In the genomic region with DNA sequence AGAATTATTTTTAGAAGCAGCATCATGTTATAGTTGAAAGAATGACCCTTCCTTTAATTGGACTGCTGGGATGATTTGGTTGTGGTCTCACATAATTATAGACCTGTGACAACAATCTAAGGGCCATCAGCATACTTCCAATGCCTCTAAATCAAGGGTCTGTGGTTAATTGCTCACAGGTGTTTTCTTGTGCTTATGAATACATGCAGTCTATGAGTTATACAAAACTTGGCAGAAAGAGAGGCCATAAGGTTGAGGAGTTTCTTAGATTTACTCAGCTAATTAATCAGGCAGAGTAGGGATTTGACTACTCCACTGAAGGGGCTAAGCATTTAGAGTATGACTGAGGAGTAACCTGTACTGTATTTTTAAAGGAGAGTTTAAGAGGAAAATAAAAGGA, we compare ENCODE assay signal across 18 cellular contexts. TPM values are rescaled to one million over a fixed set of nuclear protein-coding genes. Genes with fewer than 3 reads are reported as not detected.
A peak's percentile ranks its signal among the peaks of the same experiment; 100 is the strongest.
DNase-seq lines count a peak whose midpoint lies in the region; TF ChIP-seq lines count a peak whose summit lies in the region.
"Had no signal": no experiment of that assay in that cellular context is flagged by ENCODE, and none has a peak within 500 bp of the region (broad histone marks: within the 10 kb centered on the region; RNA-seq: fewer than 3 reads in every experiment).

No MANE protein-coding gene starts in this region.

- H3K27me3 ChIP-seq in Karpas-422 (ENCODE audit: low read length): 0 out of 2 replicates have a peak, but pooled peaks cover 3% of the 10 kb centered on the region
- H3K27me3 ChIP-seq: hepatocyte had no signal

- no peaks in the 10 kb centered on the region for H3K9me3 ChIP-seq in Karpas-422 (ENCODE audit: low read length)
- H3K9me3 ChIP-seq: HAP-1 had no signal

- H3K4me2 ChIP-seq in Karpas-422 (ENCODE audit: low read depth, low read length, poor library complexity, severe bottlenecking): no peak overlapping the region
- H3K4me2 ChIP-seq: hepatocyte had no signal

- no peaks in the 10 kb centered on the region for H4K20me1 ChIP-seq in Karpas-422 (ENCODE audit: insufficient read depth, low read depth, low read length)

- no peaks in the 10 kb centered on the region for H3K9me2 ChIP-seq in Karpas-422 (replicated peaks; ENCODE audit: insufficient read depth, low read length)

- H3K4me3 ChIP-seq in AG09309 (ENCODE audit: control insufficient read depth, low read depth, low read length): no peak overlapping the region
- H3K4me3 ChIP-seq in GM12865 (ENCODE audit: low read depth, low read length): no peak overlapping the region
- no peak overlapping the region for H3K4me3 ChIP-seq in astrocyte of the spinal cord (ENCODE audit: low read depth, low read length)
- H3K4me3 ChIP-seq in Karpas-422 (ENCODE audit: low read length): no peak overlapping the region
- H3K4me3 ChIP-seq: coronary artery, HAP-1, hepatocyte had no signal

- in situ Hi-C loops in astrocyte of the spinal cord (cut with HindIII; ENCODE audit: low sequenced_read_pairs): no loop called here

- H3K36me3 ChIP-seq in Karpas-422 (ENCODE audit: insufficient read depth, low read length): no peaks in the 10 kb centered on the region
- H3K36me3 ChIP-seq: HAP-1 had no signal

- no peaks in the 10 kb centered on the region for H3K79me2 ChIP-seq in Karpas-422 (ENCODE audit: low read length)
- H3K79me2 ChIP-seq: hepatocyte had no signal

- peak; percentile 40 for DNase-seq in AG09309 (ENCODE audit: low read depth)
- peak; percentile 51 for DNase-seq in GM12865 (ENCODE audit: low read depth)
- DNase-seq in NCI-H1417 (lab: John Stamatoyannopoulos, UW): peak; percentile 27 to 93 (median 49)
- DNase-seq in astrocyte of the spinal cord (ENCODE audit: low read depth, low spot score): peak; percentile 54
- no peak for DNase-seq in stimulated activated CD4-positive, alpha-beta T cell treated with anti-CD3 and anti-CD28 coated beads, Interleukin-4, amount 100 ng/mL, for 24 hours
- DNase-seq in Karpas-422: no peak
- DNase-seq in NOMO-1 treated with dmso at 0.1 percent for 144 hours (lab: John Stamatoyannopoulos, UW; ENCODE audit: unreplicated experiment): no peak
- no peak for DNase-seq in NCI-H187 treated with DMSO at 0.1 percent for 48 hours (lab: John Stamatoyannopoulos, UW)
- DNase-seq: activated CD8-positive, alpha-beta memory T cell treated with anti-CD3 and anti-CD28 coated beads, Interleukin-2, amount 50 U/mL, for 48 hours; amniotic stem cell; DMS53; naive thymus-derived CD8-positive, alpha-beta T cell; NCI-H1048; right cardiac atrium had no signal

- H3K27ac ChIP-seq in Karpas-422 (ENCODE audit: low read length): no peak overlapping the region
- H3K27ac ChIP-seq: coronary artery, hepatocyte, VCaP had no signal

- no peaks in the 10 kb centered on the region for H3K4me1 ChIP-seq in Karpas-422 (ENCODE audit: low read length)
- H3K4me1 ChIP-seq: HAP-1 had no signal

- TF ChIP-seq CTCF in AG09309 (IDR thresholded peaks at IDR 0.05; ENCODE audit: control insufficient read depth, insufficient read depth, low read depth, low read length, missing control alignments) (no peak), GM12865 (IDR thresholded peaks at IDR 0.05; ENCODE audit: insufficient read depth, low read depth, low read length, missing control alignments) (no peak), astrocyte of the spinal cord (IDR thresholded peaks at IDR 0.05; ENCODE audit: low read depth, low read length) (no peak)

- no peak overlapping the region for H3K9ac ChIP-seq in Karpas-422 (ENCODE audit: low read length)

- no peak overlapping the region for H2AFZ ChIP-seq in Karpas-422 (ENCODE audit: low read length)
- H2AFZ ChIP-seq: hepatocyte had no signal

RNA-seq across cellular contexts. Expression of a gene that starts 37.0 kb away (rescaled TPM):
- 0.37 and 1.1 TPM in 2 replicates for total RNA-seq in Karpas-422 (2014; rRNA removed; shearing (Covaris generic); ENCODE audit: low replicate concordance)

Comparison
In these comparisons a context has a peak if more than half of its experiments do, and no peak if none do; other contexts are left out.
1. DNase-seq: peak in AG09309 (single experiment), GM12865 (single experiment), NCI-H1417 (3 of 3) and astrocyte of the spinal cord (single experiment); none in stimulated activated CD4-positive, alpha-beta T cell treated with anti-CD3 and anti-CD28 coated beads, Interleukin-4, amount 100 ng/mL, for 24 hours (single experiment), Karpas-422 (single experiment), NOMO-1 treated with dmso at 0.1 percent for 144 hours (single experiment) and NCI-H187 treated with DMSO at 0.1 percent for 48 hours (single experiment).